Comparison of ENCODE assay signal across 3 cellular contexts in the genomic region with DNA sequence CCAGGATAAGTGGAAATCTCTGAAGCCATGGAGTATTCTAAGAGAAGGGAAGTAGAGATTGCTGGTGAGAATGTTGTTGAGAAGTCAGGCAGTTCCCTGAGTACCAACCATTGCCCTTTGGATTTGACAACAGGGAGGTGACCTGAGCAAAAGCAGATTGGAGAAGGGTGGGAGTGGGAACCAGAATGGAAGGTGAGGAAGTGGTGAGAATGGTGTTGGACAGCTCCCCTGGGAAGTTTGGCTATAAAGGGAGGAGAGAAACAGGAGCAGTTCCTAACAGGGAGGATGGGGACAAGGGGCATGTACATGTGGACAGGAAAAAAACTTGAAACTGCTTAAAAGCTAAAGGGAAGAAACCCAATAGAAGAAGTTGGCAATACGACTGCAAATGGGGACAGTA.
TF ChIP-seq lines count a peak whose summit lies in the region.

No MANE protein-coding gene starts in this region.

TF ChIP-seq in SK-N-SH, 30 proteins besides CTCF, POLR2A, EP300 and RAD21:
- TF ChIP-seq, protein P1, sequence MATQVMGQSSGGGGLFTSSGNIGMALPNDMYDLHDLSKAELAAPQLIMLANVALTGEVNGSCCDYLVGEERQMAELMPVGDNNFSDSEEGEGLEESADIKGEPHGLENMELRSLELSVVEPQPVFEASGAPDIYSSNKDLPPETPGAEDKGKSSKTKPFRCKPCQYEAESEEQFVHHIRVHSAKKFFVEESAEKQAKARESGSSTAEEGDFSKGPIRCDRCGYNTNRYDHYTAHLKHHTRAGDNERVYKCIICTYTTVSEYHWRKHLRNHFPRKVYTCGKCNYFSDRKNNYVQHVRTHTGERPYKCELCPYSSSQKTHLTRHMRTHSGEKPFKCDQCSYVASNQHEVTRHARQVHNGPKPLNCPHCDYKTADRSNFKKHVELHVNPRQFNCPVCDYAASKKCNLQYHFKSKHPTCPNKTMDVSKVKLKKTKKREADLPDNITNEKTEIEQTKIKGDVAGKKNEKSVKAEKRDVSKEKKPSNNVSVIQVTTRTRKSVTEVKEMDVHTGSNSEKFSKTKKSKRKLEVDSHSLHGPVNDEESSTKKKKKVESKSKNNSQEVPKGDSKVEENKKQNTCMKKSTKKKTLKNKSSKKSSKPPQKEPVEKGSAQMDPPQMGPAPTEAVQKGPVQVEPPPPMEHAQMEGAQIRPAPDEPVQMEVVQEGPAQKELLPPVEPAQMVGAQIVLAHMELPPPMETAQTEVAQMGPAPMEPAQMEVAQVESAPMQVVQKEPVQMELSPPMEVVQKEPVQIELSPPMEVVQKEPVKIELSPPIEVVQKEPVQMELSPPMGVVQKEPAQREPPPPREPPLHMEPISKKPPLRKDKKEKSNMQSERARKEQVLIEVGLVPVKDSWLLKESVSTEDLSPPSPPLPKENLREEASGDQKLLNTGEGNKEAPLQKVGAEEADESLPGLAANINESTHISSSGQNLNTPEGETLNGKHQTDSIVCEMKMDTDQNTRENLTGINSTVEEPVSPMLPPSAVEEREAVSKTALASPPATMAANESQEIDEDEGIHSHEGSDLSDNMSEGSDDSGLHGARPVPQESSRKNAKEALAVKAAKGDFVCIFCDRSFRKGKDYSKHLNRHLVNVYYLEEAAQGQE (IDR thresholded peaks at IDR 0.05; ENCODE audit: low read depth, low read length) = peak; percentile 87
- TF ChIP-seq TCF12 (IDR thresholded peaks at IDR 0.05) = no peak

TF ChIP-seq in SK-N-SH treated with all-trans-retinoic acid at 6 μM for 48 hours, 23 proteins besides CTCF, POLR2A, EP300 and RAD21 (continued from another document):
- TF ChIP-seq, protein P2, sequence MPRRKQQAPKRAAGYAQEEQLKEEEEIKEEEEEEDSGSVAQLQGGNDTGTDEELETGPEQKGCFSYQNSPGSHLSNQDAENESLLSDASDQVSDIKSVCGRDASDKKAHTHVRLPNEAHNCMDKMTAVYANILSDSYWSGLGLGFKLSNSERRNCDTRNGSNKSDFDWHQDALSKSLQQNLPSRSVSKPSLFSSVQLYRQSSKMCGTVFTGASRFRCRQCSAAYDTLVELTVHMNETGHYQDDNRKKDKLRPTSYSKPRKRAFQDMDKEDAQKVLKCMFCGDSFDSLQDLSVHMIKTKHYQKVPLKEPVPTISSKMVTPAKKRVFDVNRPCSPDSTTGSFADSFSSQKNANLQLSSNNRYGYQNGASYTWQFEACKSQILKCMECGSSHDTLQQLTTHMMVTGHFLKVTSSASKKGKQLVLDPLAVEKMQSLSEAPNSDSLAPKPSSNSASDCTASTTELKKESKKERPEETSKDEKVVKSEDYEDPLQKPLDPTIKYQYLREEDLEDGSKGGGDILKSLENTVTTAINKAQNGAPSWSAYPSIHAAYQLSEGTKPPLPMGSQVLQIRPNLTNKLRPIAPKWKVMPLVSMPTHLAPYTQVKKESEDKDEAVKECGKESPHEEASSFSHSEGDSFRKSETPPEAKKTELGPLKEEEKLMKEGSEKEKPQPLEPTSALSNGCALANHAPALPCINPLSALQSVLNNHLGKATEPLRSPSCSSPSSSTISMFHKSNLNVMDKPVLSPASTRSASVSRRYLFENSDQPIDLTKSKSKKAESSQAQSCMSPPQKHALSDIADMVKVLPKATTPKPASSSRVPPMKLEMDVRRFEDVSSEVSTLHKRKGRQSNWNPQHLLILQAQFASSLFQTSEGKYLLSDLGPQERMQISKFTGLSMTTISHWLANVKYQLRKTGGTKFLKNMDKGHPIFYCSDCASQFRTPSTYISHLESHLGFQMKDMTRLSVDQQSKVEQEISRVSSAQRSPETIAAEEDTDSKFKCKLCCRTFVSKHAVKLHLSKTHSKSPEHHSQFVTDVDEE (CRISPR knock-in tag; IDR thresholded peaks at IDR 0.05) = no peak
- TF ChIP-seq ZC3H10 (CRISPR knock-in tag; IDR thresholded peaks at IDR 0.05) (no peak), ZFP3 (CRISPR knock-in tag; IDR thresholded peaks at IDR 0.05) (no peak), GLIS3 (CRISPR knock-in tag; IDR thresholded peaks at IDR 0.05) (no peak), ESRRG (CRISPR knock-in tag; IDR thresholded peaks at IDR 0.05) (no peak)
- TF ChIP-seq, protein P3, sequence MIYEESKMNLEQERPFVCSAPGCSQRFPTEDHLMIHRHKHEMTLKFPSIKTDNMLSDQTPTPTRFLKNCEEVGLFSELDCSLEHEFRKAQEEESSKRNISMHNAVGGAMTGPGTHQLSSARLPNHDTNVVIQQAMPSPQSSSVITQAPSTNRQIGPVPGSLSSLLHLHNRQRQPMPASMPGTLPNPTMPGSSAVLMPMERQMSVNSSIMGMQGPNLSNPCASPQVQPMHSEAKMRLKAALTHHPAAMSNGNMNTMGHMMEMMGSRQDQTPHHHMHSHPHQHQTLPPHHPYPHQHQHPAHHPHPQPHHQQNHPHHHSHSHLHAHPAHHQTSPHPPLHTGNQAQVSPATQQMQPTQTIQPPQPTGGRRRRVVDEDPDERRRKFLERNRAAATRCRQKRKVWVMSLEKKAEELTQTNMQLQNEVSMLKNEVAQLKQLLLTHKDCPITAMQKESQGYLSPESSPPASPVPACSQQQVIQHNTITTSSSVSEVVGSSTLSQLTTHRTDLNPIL (CRISPR knock-in tag; IDR thresholded peaks at IDR 0.05; ENCODE audit: low read depth) = no peak
- TF ChIP-seq, protein P4, sequence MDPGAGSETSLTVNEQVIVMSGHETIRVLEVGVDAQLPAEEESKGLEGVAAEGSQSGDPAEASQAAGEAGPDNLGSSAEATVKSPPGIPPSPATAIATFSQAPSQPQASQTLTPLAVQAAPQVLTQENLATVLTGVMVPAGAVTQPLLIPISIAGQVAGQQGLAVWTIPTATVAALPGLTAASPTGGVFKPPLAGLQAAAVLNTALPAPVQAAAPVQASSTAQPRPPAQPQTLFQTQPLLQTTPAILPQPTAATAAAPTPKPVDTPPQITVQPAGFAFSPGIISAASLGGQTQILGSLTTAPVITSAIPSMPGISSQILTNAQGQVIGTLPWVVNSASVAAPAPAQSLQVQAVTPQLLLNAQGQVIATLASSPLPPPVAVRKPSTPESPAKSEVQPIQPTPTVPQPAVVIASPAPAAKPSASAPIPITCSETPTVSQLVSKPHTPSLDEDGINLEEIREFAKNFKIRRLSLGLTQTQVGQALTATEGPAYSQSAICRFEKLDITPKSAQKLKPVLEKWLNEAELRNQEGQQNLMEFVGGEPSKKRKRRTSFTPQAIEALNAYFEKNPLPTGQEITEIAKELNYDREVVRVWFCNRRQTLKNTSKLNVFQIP (CRISPR knock-in tag; IDR thresholded peaks at IDR 0.05; ENCODE audit: borderline replicate concordance, low read depth) = no peak
- TF ChIP-seq, protein P5, sequence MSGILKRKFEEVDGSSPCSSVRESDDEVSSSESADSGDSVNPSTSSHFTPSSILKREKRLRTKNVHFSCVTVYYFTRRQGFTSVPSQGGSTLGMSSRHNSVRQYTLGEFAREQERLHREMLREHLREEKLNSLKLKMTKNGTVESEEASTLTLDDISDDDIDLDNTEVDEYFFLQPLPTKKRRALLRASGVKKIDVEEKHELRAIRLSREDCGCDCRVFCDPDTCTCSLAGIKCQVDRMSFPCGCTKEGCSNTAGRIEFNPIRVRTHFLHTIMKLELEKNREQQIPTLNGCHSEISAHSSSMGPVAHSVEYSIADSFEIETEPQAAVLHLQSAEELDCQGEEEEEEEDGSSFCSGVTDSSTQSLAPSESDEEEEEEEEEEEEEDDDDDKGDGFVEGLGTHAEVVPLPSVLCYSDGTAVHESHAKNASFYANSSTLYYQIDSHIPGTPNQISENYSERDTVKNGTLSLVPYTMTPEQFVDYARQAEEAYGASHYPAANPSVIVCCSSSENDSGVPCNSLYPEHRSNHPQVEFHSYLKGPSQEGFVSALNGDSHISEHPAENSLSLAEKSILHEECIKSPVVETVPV (CRISPR knock-in tag; IDR thresholded peaks at IDR 0.05) = no peak
TF ChIP-seq in SK-N-SH treated with all-trans-retinoic acid at 6 μM for 48 hours: peak in this region for 0.

TF ChIP-seq in liver, 16 proteins besides CTCF, POLR2A, EP300 and RAD21 (continued from another document):
- TF ChIP-seq, protein P1 (IDR thresholded peaks at IDR 0.05) = peak; percentile 12
- TF ChIP-seq FOXA2 (IDR thresholded peaks at IDR 0.05) = no peak
